ENCODE assay signal across 1 cellular context in the genomic region with DNA sequence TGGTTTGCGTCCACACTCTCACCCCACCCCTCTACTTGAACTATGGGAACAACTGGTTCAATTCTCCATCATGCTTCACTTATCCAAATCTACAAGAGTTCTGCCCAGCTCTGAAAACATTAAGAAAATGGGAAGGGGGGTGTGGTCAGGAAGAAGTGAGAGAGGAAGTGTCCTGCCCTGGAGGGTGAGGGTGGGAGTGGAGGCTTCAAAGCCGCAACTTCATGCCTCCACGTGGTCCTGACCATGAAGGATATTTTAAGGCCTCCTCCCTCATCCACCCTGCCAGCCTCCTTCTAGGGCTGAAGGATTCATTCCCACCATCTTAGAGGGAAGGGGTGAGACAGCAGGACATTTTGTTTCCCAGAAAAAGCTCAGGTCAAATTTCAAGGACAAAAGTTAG.
TF ChIP-seq lines count a peak whose summit lies in the region.

No MANE protein-coding gene starts in this region.

TF ChIP-seq in K562, 482 proteins besides CTCF, POLR2A, EP300 and RAD21 (continued from another document):
- TF ChIP-seq, protein P1, sequence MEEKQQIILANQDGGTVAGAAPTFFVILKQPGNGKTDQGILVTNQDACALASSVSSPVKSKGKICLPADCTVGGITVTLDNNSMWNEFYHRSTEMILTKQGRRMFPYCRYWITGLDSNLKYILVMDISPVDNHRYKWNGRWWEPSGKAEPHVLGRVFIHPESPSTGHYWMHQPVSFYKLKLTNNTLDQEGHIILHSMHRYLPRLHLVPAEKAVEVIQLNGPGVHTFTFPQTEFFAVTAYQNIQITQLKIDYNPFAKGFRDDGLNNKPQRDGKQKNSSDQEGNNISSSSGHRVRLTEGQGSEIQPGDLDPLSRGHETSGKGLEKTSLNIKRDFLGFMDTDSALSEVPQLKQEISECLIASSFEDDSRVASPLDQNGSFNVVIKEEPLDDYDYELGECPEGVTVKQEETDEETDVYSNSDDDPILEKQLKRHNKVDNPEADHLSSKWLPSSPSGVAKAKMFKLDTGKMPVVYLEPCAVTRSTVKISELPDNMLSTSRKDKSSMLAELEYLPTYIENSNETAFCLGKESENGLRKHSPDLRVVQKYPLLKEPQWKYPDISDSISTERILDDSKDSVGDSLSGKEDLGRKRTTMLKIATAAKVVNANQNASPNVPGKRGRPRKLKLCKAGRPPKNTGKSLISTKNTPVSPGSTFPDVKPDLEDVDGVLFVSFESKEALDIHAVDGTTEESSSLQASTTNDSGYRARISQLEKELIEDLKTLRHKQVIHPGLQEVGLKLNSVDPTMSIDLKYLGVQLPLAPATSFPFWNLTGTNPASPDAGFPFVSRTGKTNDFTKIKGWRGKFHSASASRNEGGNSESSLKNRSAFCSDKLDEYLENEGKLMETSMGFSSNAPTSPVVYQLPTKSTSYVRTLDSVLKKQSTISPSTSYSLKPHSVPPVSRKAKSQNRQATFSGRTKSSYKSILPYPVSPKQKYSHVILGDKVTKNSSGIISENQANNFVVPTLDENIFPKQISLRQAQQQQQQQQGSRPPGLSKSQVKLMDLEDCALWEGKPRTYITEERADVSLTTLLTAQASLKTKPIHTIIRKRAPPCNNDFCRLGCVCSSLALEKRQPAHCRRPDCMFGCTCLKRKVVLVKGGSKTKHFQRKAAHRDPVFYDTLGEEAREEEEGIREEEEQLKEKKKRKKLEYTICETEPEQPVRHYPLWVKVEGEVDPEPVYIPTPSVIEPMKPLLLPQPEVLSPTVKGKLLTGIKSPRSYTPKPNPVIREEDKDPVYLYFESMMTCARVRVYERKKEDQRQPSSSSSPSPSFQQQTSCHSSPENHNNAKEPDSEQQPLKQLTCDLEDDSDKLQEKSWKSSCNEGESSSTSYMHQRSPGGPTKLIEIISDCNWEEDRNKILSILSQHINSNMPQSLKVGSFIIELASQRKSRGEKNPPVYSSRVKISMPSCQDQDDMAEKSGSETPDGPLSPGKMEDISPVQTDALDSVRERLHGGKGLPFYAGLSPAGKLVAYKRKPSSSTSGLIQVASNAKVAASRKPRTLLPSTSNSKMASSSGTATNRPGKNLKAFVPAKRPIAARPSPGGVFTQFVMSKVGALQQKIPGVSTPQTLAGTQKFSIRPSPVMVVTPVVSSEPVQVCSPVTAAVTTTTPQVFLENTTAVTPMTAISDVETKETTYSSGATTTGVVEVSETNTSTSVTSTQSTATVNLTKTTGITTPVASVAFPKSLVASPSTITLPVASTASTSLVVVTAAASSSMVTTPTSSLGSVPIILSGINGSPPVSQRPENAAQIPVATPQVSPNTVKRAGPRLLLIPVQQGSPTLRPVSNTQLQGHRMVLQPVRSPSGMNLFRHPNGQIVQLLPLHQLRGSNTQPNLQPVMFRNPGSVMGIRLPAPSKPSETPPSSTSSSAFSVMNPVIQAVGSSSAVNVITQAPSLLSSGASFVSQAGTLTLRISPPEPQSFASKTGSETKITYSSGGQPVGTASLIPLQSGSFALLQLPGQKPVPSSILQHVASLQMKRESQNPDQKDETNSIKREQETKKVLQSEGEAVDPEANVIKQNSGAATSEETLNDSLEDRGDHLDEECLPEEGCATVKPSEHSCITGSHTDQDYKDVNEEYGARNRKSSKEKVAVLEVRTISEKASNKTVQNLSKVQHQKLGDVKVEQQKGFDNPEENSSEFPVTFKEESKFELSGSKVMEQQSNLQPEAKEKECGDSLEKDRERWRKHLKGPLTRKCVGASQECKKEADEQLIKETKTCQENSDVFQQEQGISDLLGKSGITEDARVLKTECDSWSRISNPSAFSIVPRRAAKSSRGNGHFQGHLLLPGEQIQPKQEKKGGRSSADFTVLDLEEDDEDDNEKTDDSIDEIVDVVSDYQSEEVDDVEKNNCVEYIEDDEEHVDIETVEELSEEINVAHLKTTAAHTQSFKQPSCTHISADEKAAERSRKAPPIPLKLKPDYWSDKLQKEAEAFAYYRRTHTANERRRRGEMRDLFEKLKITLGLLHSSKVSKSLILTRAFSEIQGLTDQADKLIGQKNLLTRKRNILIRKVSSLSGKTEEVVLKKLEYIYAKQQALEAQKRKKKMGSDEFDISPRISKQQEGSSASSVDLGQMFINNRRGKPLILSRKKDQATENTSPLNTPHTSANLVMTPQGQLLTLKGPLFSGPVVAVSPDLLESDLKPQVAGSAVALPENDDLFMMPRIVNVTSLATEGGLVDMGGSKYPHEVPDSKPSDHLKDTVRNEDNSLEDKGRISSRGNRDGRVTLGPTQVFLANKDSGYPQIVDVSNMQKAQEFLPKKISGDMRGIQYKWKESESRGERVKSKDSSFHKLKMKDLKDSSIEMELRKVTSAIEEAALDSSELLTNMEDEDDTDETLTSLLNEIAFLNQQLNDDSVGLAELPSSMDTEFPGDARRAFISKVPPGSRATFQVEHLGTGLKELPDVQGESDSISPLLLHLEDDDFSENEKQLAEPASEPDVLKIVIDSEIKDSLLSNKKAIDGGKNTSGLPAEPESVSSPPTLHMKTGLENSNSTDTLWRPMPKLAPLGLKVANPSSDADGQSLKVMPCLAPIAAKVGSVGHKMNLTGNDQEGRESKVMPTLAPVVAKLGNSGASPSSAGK (IDR thresholded peaks at IDR 0.05) = no peak
- peak; percentile 53; the same call in 1 of the 2 replicates for TF ChIP-seq L3MBTL2 (IDR thresholded peaks at IDR 0.05)
